ENCODE assay signal across 8 cellular contexts in genomic region chr3:58433400-58434169, GRCh38. TPM values are rescaled to one million over a fixed set of nuclear protein-coding genes. Genes with fewer than 3 reads are reported as not detected.
A peak's percentile ranks its signal among the peaks of the same experiment; 100 is the strongest.
DNase-seq lines count a peak whose midpoint lies in the region; ATAC-seq and TF ChIP-seq lines count a peak whose summit lies in the region.

TSS of gene PDHB (minus strand) at chr3:58433832. CDS start at chr3:58433809, 23 bp downstream.

- H3K4me2 ChIP-seq in IMR-90 (ENCODE audit: low read depth, low read length) (peak within 1 kb of the TSS; percentile 91), PC-9 (peak within 1 kb of the TSS; percentile 95)

- in situ Hi-C loops in IMR-90 (cut with MboI; ENCODE audit: low sequenced_read_pairs) = no loop called here

- peak; percentile 92 for ATAC-seq in GM21529 (IDR thresholded peaks at IDR 0.05; ENCODE audit: unreplicated experiment)
- ATAC-seq in IMR-90 (ENCODE audit: low read depth) = peak; percentile 91

- H4K91ac ChIP-seq in IMR-90 (ENCODE audit: insufficient read depth, low read depth, low read length) = peak within 1 kb of the TSS; percentile 99

- H2BK15ac ChIP-seq in IMR-90 (ENCODE audit: low read depth, low read length) = peak within 1 kb of the TSS; percentile 89; the same call in 2 of the 3 replicates

- dilution Hi-C loops in IMR-90 (cut with HindIII; ENCODE audit: low sequenced_read_pairs, unreplicated experiment) = no loop called here

- TF ChIP-seq POLR2A in IMR-90 (IDR thresholded peaks at IDR 0.05; ENCODE audit: low read depth, low read length) (peak; percentile 62; the same call in 1 of the 2 replicates), erythroblast (IDR thresholded peaks at IDR 0.05; ENCODE audit: low read length) (peak; percentile 87)

- H3K56ac ChIP-seq in IMR-90 (ENCODE audit: extremely low read depth, insufficient read depth, low read length) = peak within 1 kb of the TSS; percentile 93

- peaks cover 17% of the 10 kb centered on the region for H3K79me2 ChIP-seq in PC-9 (ENCODE audit: low read depth)

- H3K4me3 ChIP-seq in IMR-90 (ENCODE audit: insufficient read depth, low read depth, low read length) (peak within 1 kb of the TSS; percentile 92), PC-9 (peak within 1 kb of the TSS; percentile 84), mucosa of stomach (ENCODE audit: low read length) (peak within 1 kb of the TSS; percentile 48)

- peak within 1 kb of the TSS; percentile 98 for H2BK5ac ChIP-seq in IMR-90 (ENCODE audit: low read depth, low read length, poor library complexity, severe bottlenecking)

- peak within 1 kb of the TSS; percentile 96 for H3K14ac ChIP-seq in IMR-90 (replicated peaks; ENCODE audit: low read depth, low read length)

- H3K9me1 ChIP-seq in IMR-90 (ENCODE audit: insufficient read depth, low read length) = peaks cover 6% of the 10 kb centered on the region

- H3K27me3 ChIP-seq in IMR-90 (ENCODE audit: control insufficient read depth, insufficient read depth, low read length) (no peaks in the 10 kb centered on the region), PC-9 (ENCODE audit: insufficient read depth, low read depth) (no peaks in the 10 kb centered on the region), mucosa of stomach (ENCODE audit: control insufficient read depth, insufficient read depth, low read length) (no peaks in the 10 kb centered on the region)

- 0% methylated on average over 15 of the region's 67 CpGs; no CpG with 5 or more reads in 1 of the 2 experiments for WGBS in IMR-90 (ENCODE audit: extremely low coverage in 2 of 2, insufficient read length in 1 of 2), 2 experiments

- H3K4me1 ChIP-seq in IMR-90 (ENCODE audit: control insufficient read depth, insufficient read depth, low read length) = peaks cover 12% of the 10 kb centered on the region
- peaks cover 13% of the 10 kb centered on the region for H3K4me1 ChIP-seq in PC-9 (replicated peaks; ENCODE audit: insufficient read depth)
- peaks cover 9% of the 10 kb centered on the region for H3K4me1 ChIP-seq in mucosa of stomach (ENCODE audit: control insufficient read depth, insufficient read depth, low read length)

- BruUV-seq in IMR-90 (replicated peaks; lab: Mats Ljungman, UMichigan) (no TSS peak), PC-9 (replicated peaks; lab: Mats Ljungman, UMichigan) (no TSS peak)

- peaks cover 17 to 26% of the 10 kb centered on the region in 2 experiments; a peak in 3 of 4 replicates for H3K79me1 ChIP-seq in IMR-90 (ENCODE audit: low read depth in 1 of 2, low read length in 2 of 2)

- no peaks in the 10 kb centered on the region; the same call in 1 of the 2 replicates for H3F3A ChIP-seq in PC-9 (ENCODE audit: insufficient read depth, low read depth)

- H2AK9ac ChIP-seq in IMR-90 (replicated peaks; ENCODE audit: low read depth, low read length, poor library complexity) = peak within 1 kb of the TSS; percentile 98

- H3K36me3 ChIP-seq in IMR-90 (ENCODE audit: control insufficient read depth, insufficient read depth, low read length) (peaks cover 21% of the 10 kb centered on the region), PC-9 (ENCODE audit: low read depth) (peaks cover 26% of the 10 kb centered on the region; the same call in 1 of the 2 replicates), mucosa of stomach (ENCODE audit: control insufficient read depth, insufficient read depth, low read length) (peaks cover 3% of the 10 kb centered on the region)

- no peaks in the 10 kb centered on the region for H3K9me2 ChIP-seq in PC-9 (ENCODE audit: insufficient read depth)

- H2BK20ac ChIP-seq in IMR-90 (ENCODE audit: low read depth, low read length) = peak within 1 kb of the TSS; percentile 91

- H3K27ac ChIP-seq in IMR-90 (ENCODE audit: insufficient read depth, low read length) = peak within 1 kb of the TSS; percentile 98
- no peak within 1 kb of the TSS for H3K27ac ChIP-seq in PC-9

- H3K4ac ChIP-seq in IMR-90 (ENCODE audit: low read depth, low read length) = peak within 1 kb of the TSS; percentile 96

- H4K5ac ChIP-seq in IMR-90 (ENCODE audit: low read depth, low read length) = peak within 1 kb of the TSS; percentile 91

- POLR2A ChIA-PET in IMR-90 (lab: Charles Lee; ENCODE audit: unreplicated experiment) = interaction anchor here (0.6 kb wide), 1 partner anchor 24 kb away, joined by 3 read pairs; no protein-coding TSS in a partner anchor
- POLR2A ChIA-PET in PC-9 (lab: Charles Lee; ENCODE audit: unreplicated experiment) = interaction anchor here (0.6 kb wide), 1 partner anchor 1066 kb away, joined by 5 read pairs; no protein-coding TSS in a partner anchor

- H2BK120ac ChIP-seq in IMR-90 (ENCODE audit: low read depth, low read length) = peak within 1 kb of the TSS; percentile 93

- peak; percentile 51 for DNase-seq in DMS153 (lab: John Stamatoyannopoulos, UW)
- peak; percentile 86 for DNase-seq in IMR-90
- peak; percentile 67 to 87 for DNase-seq in PC-9
- DNase-seq in activated T-cell treated with anti-CD3 and anti-CD28 coated beads, Interleukin-2, amount 50 U/mL, for 1 hour = peak; percentile 89
- DNase-seq in erythroblast (lab: John Stamatoyannopoulos, UW) = peak; percentile 92 to 93
- DNase-seq in stimulated activated CD8-positive, alpha-beta memory T cell treated with anti-CD3 and anti-CD28 coated beads, Interleukin-4, amount 100 ng/mL, for 48 hours = peak; percentile 92

- TF ChIP-seq RAD21 in IMR-90 (IDR thresholded peaks at IDR 0.05; ENCODE audit: low read length) = 0 out of 2 replicates have a peak, but pooled peaks have one; percentile 7

- peak within 1 kb of the TSS; percentile 88 for H2AK5ac ChIP-seq in IMR-90 (ENCODE audit: low read depth, low read length)

- H4K8ac ChIP-seq in IMR-90 (ENCODE audit: low read depth in 2 of 2, low read length in 2 of 2) = peak within 1 kb of the TSS; percentile 90 to 98

- H3K9me3 ChIP-seq in IMR-90 (ENCODE audit: control insufficient read depth, insufficient read depth, low read length) (no peaks in the 10 kb centered on the region), PC-9 (ENCODE audit: insufficient read depth, low read depth) (no peaks in the 10 kb centered on the region), mucosa of stomach (ENCODE audit: control insufficient read depth, low read length) (no peaks in the 10 kb centered on the region)

- peak within 1 kb of the TSS; percentile 94 for H3K23ac ChIP-seq in IMR-90 (ENCODE audit: low read depth, low read length)

- peak within 1 kb of the TSS; percentile 95 for H3K18ac ChIP-seq in IMR-90 (ENCODE audit: low read depth, low read length)

- H3K9ac ChIP-seq in IMR-90 (ENCODE audit: low read depth, low read length) (peak within 1 kb of the TSS; percentile 97), mucosa of stomach (ENCODE audit: low read length) (peak within 1 kb of the TSS; percentile 70)

- H2AFZ ChIP-seq in IMR-90 (replicated peaks; ENCODE audit: low read length, poor library complexity) = peak within 1 kb of the TSS; percentile 100
- H2AFZ ChIP-seq in PC-9 = peak within 1 kb of the TSS; percentile 89

- intact Hi-C loops in IMR-90 (cut with micrococcal nuclease) (loop anchor here (2.0 kb wide), 2 partner anchors 59 to 99 kb away; partner anchors contain the start of gene KCTD6), PC-9 (cut with micrococcal nuclease; ENCODE audit: unreplicated experiment) (loop anchor here (1.0 to 5.0 kb wide), 3 partner anchors 39 to 174 kb away; no protein-coding TSS in a partner anchor)

- CTCF ChIA-PET in IMR-90 (lab: Yijun Ruan, JAX) (no interaction called here), PC-9 (lab: Charles Lee) (no interaction called here)

- TF ChIP-seq CTCF in IMR-90 (conservative IDR thresholded peaks at IDR 0.05; ENCODE audit: low read depth, low read length) (no peak), PC-9 (conservative IDR thresholded peaks at IDR 0.05) (no peak; the same call in 1 of the 2 replicates)

- peaks cover 4% of the 10 kb centered on the region; the same call in 1 of the 2 replicates for H4K20me1 ChIP-seq in IMR-90 (ENCODE audit: insufficient read depth, low read length)
- no peaks in the 10 kb centered on the region for H4K20me1 ChIP-seq in PC-9 (ENCODE audit: insufficient read depth)

TF ChIP-seq in IMR-90, 13 proteins besides CTCF, POLR2A, EP300 and RAD21:
- TF ChIP-seq CEBPB (IDR thresholded peaks at IDR 0.05; ENCODE audit: low read depth, low read length) = no peak
- TF ChIP-seq MAZ (IDR thresholded peaks at IDR 0.05; ENCODE audit: borderline replicate concordance, low read depth, low read length) = peak; percentile 38; the same call in 1 of the 2 replicates
- peak; percentile 73 for TF ChIP-seq BHLHE40 (IDR thresholded peaks at IDR 0.05; ENCODE audit: low read depth, low read length)
- no peak for TF ChIP-seq RCOR1 (IDR thresholded peaks at IDR 0.05; ENCODE audit: insufficient replicate concordance, low read length)
- TF ChIP-seq, protein P1, sequence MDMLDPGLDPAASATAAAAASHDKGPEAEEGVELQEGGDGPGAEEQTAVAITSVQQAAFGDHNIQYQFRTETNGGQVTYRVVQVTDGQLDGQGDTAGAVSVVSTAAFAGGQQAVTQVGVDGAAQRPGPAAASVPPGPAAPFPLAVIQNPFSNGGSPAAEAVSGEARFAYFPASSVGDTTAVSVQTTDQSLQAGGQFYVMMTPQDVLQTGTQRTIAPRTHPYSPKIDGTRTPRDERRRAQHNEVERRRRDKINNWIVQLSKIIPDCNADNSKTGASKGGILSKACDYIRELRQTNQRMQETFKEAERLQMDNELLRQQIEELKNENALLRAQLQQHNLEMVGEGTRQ (IDR thresholded peaks at IDR 0.05; ENCODE audit: low read depth, low read length) = 0 out of 2 replicates have a peak, but pooled peaks have one; percentile 31
- no peak for TF ChIP-seq NFE2L2 (IDR thresholded peaks at IDR 0.05; ENCODE audit: low read depth, low read length)
- no peak for TF ChIP-seq SMC3 (IDR thresholded peaks at IDR 0.05; ENCODE audit: low read depth, low read length)
- TF ChIP-seq MXI1 (IDR thresholded peaks at IDR 0.05; ENCODE audit: borderline replicate concordance, low read depth, low read length) = peak; percentile 42; the same call in 1 of the 2 replicates

RNA-seq across cellular contexts. Expression of gene PDHB, which starts in this region (rescaled TPM):
- total RNA-seq in IMR-90 (2012; rRNA removed) = 73.5 and 86.9 TPM in 2 replicates
- 63.8 and 69.2 TPM in 2 replicates for polyA plus RNA-seq in IMR-90 (2012; rRNA removed)
- polyA plus RNA-seq in IMR-90 (2012; cell fraction: cytosol; rRNA removed) = 27.8 and 29.5 TPM in 2 replicates
- 14.1 and 41.8 TPM in 2 replicates for polyA plus RNA-seq in IMR-90 (2012; cell fraction: nucleus; rRNA removed; ENCODE audit: low replicate concordance)
- 69.8 and 70.7 TPM in 2 replicates for total RNA-seq in PC-9 (2021)
